In genomic region chr4:26083987-26084386, GRCh38 we compare ENCODE assay signal across 8 cellular contexts.
A peak's percentile ranks its signal among the peaks of the same experiment; 100 is the strongest.
DNase-seq lines count a peak whose midpoint lies in the region; ATAC-seq and TF ChIP-seq lines count a peak whose summit lies in the region.

No MANE protein-coding gene starts in this region.

- peaks cover 7% of the 10 kb centered on the region for H3K36me3 Mint-ChIP-seq in activated CD4-positive, alpha-beta memory T cell treated with anti-CD3 and anti-CD28 coated beads, Interleukin-2, amount 10 ng/mL, durations not matched to agents 7 days and 5 days (ENCODE audit: low read depth)

- H3K4me3 ChIP-seq in AG10803 (ENCODE audit: low read length) = no peak overlapping the region

- H3K27ac Mint-ChIP-seq in activated CD4-positive, alpha-beta memory T cell treated with anti-CD3 and anti-CD28 coated beads, Interleukin-2, amount 10 ng/mL, durations not matched to agents 7 days and 5 days = peak overlapping the region; percentile 44

- no peak for TF ChIP-seq CTCF in AG10803 (conservative IDR thresholded peaks at IDR 0.05; ENCODE audit: low read length)

- ATAC-seq in GM18909 (IDR thresholded peaks at IDR 0.05; ENCODE audit: poor library complexity, unreplicated experiment) = peak; percentile 66
- peak; percentile 43 for ATAC-seq in HG03135 (IDR thresholded peaks at IDR 0.05; ENCODE audit: unreplicated experiment)

- peaks cover 3% of the 10 kb centered on the region for H3K9me3 Mint-ChIP-seq in activated CD4-positive, alpha-beta memory T cell treated with anti-CD3 and anti-CD28 coated beads, Interleukin-2, amount 10 ng/mL, durations not matched to agents 7 days and 5 days

- CTCF ChIA-PET in activated CD4-positive, alpha-beta memory T cell treated with anti-CD3 and anti-CD28 coated beads, Interleukin-2, amount 10 ng/mL, durations not matched to agents 7 days and 5 days (lab: Charles Lee) = interaction anchor here (0.9 to 2.2 kb wide), 5 partner anchors 23 to 246 kb away, joined by 3 to 9 read pairs (median 3); no protein-coding TSS in a partner anchor

- H3K4me1 Mint-ChIP-seq in activated CD4-positive, alpha-beta memory T cell treated with anti-CD3 and anti-CD28 coated beads, Interleukin-2, amount 10 ng/mL, durations not matched to agents 7 days and 5 days = peaks cover 82% of the 10 kb centered on the region

- POLR2A ChIA-PET in activated CD4-positive, alpha-beta memory T cell treated with anti-CD3 and anti-CD28 coated beads, Interleukin-2, amount 10 ng/mL, durations not matched to agents 7 days and 5 days (lab: Charles Lee) = interaction anchor here (0.9 to 4.0 kb wide), 8 partner anchors 9 to 239 kb away, joined by 3 to 25 read pairs (median 4); partner anchors contain the start of gene RBPJ

- DNase-seq in AG10803 (ENCODE audit: low read depth) (peak; percentile 86), renal cortical epithelial cell (ENCODE audit: low read depth) (peak; percentile 97), cortex of kidney (lab: John Stamatoyannopoulos, UW) (no peak), NCI-H2107 treated with DMSO at 0.1 percent for 48 hours (lab: John Stamatoyannopoulos, UW; ENCODE audit: unreplicated experiment) (no peak), pons (ENCODE audit: low spot score) (no peak)
- no peak for DNase-seq in activated CD4-positive, alpha-beta memory T cell treated with anti-CD3 and anti-CD28 coated beads, Interleukin-2, amount 10 ng/mL, durations not matched to agents 7 days and 5 days

- no peaks in the 10 kb centered on the region for H3K27me3 Mint-ChIP-seq in activated CD4-positive, alpha-beta memory T cell treated with anti-CD3 and anti-CD28 coated beads, Interleukin-2, amount 10 ng/mL, durations not matched to agents 7 days and 5 days

- H3K4me3 Mint-ChIP-seq in activated CD4-positive, alpha-beta memory T cell treated with anti-CD3 and anti-CD28 coated beads, Interleukin-2, amount 10 ng/mL, durations not matched to agents 7 days and 5 days = no peak overlapping the region

Comparison
In these comparisons a context has a peak if more than half of its experiments do, and no peak if none do; other contexts are left out.
1. DNase-seq: peak in AG10803 (single experiment) and renal cortical epithelial cell (single experiment); none in activated CD4-positive, alpha-beta memory T cell treated with anti-CD3 and anti-CD28 coated beads, Interleukin-2, amount 10 ng/mL, durations not matched to agents 7 days and 5 days (single experiment), cortex of kidney (single experiment), NCI-H2107 treated with DMSO at 0.1 percent for 48 hours (single experiment) and pons (single experiment).